Comparison of ENCODE assay signal across 1 cellular context in the genomic region with DNA sequence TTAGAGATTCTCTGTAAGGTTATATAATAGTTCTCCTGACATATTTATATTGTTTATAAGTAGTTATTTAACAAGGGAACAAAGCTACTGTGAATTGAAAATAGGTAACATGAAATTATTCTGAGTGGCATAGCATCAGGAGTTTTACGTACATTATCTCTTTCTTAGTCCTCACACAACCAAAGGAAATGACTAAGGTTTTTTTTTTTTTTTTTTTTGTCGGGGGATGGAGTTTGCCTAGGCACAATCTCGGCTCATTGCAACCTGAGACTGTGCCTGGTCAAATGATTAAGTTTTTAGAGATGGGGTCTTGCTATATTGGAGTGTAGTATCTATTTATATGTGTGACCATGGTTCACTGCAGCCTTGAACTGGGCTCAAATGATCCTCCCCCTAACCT.
TF ChIP-seq lines count a peak whose summit lies in the region.

No MANE protein-coding gene starts in this region.

TF ChIP-seq in GM23338, 12 proteins besides CTCF, POLR2A, EP300 and RAD21 (continued from another document):
- TF ChIP-seq POLR2AphosphoS5 (IDR thresholded peaks at IDR 0.05; ENCODE audit: low read depth), result no peak
